18 cellular contexts compared by ENCODE assay signal in genomic region chr5:14443665-14444064, GRCh38.
A peak's percentile ranks its signal among the peaks of the same experiment; 100 is the strongest.
DNase-seq lines count a peak whose midpoint lies in the region; ATAC-seq and TF ChIP-seq lines count a peak whose summit lies in the region.
"Had no signal": no experiment of that assay in that cellular context is flagged by ENCODE, and none has a peak within 500 bp of the region (broad histone marks: within the 10 kb centered on the region; RNA-seq: fewer than 3 reads in every experiment).

No MANE protein-coding gene starts in this region.

- H3K9me3 ChIP-seq in PC-3 (ENCODE audit: low read length) (no peaks in the 10 kb centered on the region), mucosa of rectum (ENCODE audit: control insufficient read depth in 2 of 2, low read length in 2 of 2) (no peaks in the 10 kb centered on the region)

- no peaks in the 10 kb centered on the region for H4K20me1 ChIP-seq in PC-3 (ENCODE audit: low read length)

- H3K9me2 ChIP-seq in PC-3 (replicated peaks; ENCODE audit: low read length): no peaks in the 10 kb centered on the region

- H3K27ac ChIP-seq in ACC112 (ENCODE audit: low read depth, low read length) (peak overlapping the region; percentile 98), PC-3 (ENCODE audit: low read length) (peak overlapping the region; percentile 76), dorsolateral prefrontal cortex (peak overlapping the region in 28 of 59 donors; percentile 4 to 87 (median 42)), mucosa of rectum (ENCODE audit: low read depth in 2 of 2, low read length in 2 of 2) (peak overlapping the region; percentile 19 to 22)

- POLR2A ChIA-PET in PC-3 (lab: Charles Lee; ENCODE audit: unreplicated experiment): interaction anchor here (0.7 kb wide), 1 partner anchor 159 kb away, joined by 5 read pairs; no protein-coding TSS in a partner anchor

- peak overlapping the region; percentile 49; the same call in 1 of the 2 replicates for H3K9ac ChIP-seq in PC-3 (ENCODE audit: low read length)
- H3K9ac ChIP-seq in mucosa of rectum (ENCODE audit: low read depth in 1 of 2, low read length in 2 of 2): no peak overlapping the region

- H3K4me1 ChIP-seq in ACC112 (ENCODE audit: control insufficient read depth, insufficient read depth, low read length, unreplicated experiment) (peaks cover 80% of the 10 kb centered on the region), PC-3 (ENCODE audit: insufficient read depth, low read length) (peaks cover 38% of the 10 kb centered on the region), mucosa of rectum (ENCODE audit: control insufficient read depth in 2 of 2, insufficient read depth in 2 of 2, low read length in 2 of 2) (peaks cover 13 to 24% of the 10 kb centered on the region in 2 donors)

- DNase-seq in PC-3 (peak; percentile 31), dorsolateral prefrontal cortex (no peak), GDM1 (lab: John Stamatoyannopoulos, UW) (no peak), nucleus accumbens (lab: John Stamatoyannopoulos, UW) (no peak), NCI-H524 (lab: John Stamatoyannopoulos, UW) (no peak)
- DNase-seq: ACHN; activated T-cell treated with anti-CD3 and anti-CD28 coated beads for 4 hours; CD8-positive, alpha-beta memory T cell; head of caudate nucleus; islet precursor cell; NCI-H2081 treated with DMSO at 0.1 percent for 48 hours; NCI-H774; occipital lobe; stimulated activated naive B cell treated with anti-CD40 and anti-IgM and Interleukin-4, amounts not matched to agents 10 μg/mL and 1 μg/mL and 100 μg/mL, for 72 hours had no signal

- no peak overlapping the region for H2AFZ ChIP-seq in ACC112 (ENCODE audit: low read length, unreplicated experiment)
- no peak overlapping the region for H2AFZ ChIP-seq in PC-3 (ENCODE audit: low read length)

- H3K4me2 ChIP-seq in PC-3 (ENCODE audit: low read length): peak overlapping the region; percentile 48; the same call in 1 of the 2 replicates

- H3K4me3 ChIP-seq in ACC112 (ENCODE audit: low read depth, low read length) (peak overlapping the region; percentile 80), PC-3 (ENCODE audit: low read length) (no peak overlapping the region), dorsolateral prefrontal cortex (peak overlapping the region in 54 of 59 donors; percentile 2 to 76 (median 61)), mucosa of rectum (ENCODE audit: low read length in 2 of 2) (no peak overlapping the region)
- H3K4me3 ChIP-seq: skin epidermis had no signal

- H3K79me2 ChIP-seq in ACC112 (ENCODE audit: control insufficient read depth, insufficient read depth, low read length, unreplicated experiment) (peaks cover 81% of the 10 kb centered on the region), PC-3 (ENCODE audit: low read length) (peaks cover 75% of the 10 kb centered on the region)

- H3K36me3 ChIP-seq in ACC112 (ENCODE audit: insufficient read depth, low read length) (peaks cover 12% of the 10 kb centered on the region; the same call in 1 of the 2 replicates), PC-3 (ENCODE audit: low read depth, low read length) (peaks cover 35% of the 10 kb centered on the region), mucosa of rectum (ENCODE audit: control insufficient read depth in 2 of 2, insufficient read depth in 2 of 2, low read length in 2 of 2) (peaks cover 8 to 16% of the 10 kb centered on the region in 2 donors)

- BruUV-seq in PC-3 (replicated peaks; lab: Mats Ljungman, UMichigan): no TSS peak

- intact Hi-C loops in PC-3 (cut with micrococcal nuclease) (no loop called here), dorsolateral prefrontal cortex (cut with DNase I) (no loop called here)

- ATAC-seq in PC-3 (peak; percentile 29), HG02885 (IDR thresholded peaks at IDR 0.05; ENCODE audit: poor library complexity, unreplicated experiment) (no peak)
- ATAC-seq: stimulated activated naive B cell treated with anti-CD40 and anti-IgM and Interleukin-4, amounts not matched to agents 10 μg/mL and 1 μg/mL and 100 μg/mL, for 72 hours had no signal

- TF ChIP-seq CTCF in PC-3 (conservative IDR thresholded peaks at IDR 0.05; ENCODE audit: low read depth, low read length): no peak
- no peak for TF ChIP-seq CTCF in dorsolateral prefrontal cortex (IDR thresholded peaks at IDR 0.05 in 54 of 56, conservative IDR thresholded peaks at IDR 0.05 in 2 of 56; ENCODE audit: low read depth in 1 of 56, partially characterized antibody in 56 of 56)

- CTCF ChIA-PET in PC-3 (lab: Charles Lee): no interaction called here

- H3K27me3 ChIP-seq in ACC112 (ENCODE audit: insufficient read depth, low read length) (no peaks in the 10 kb centered on the region), PC-3 (ENCODE audit: low read length) (no peaks in the 10 kb centered on the region), dorsolateral prefrontal cortex (no peaks in the 10 kb centered on the region), mucosa of rectum (ENCODE audit: control insufficient read depth in 2 of 2, insufficient read depth in 2 of 2, low read length in 2 of 2) (no peaks in the 10 kb centered on the region)

- H3F3A ChIP-seq in PC-3 (ENCODE audit: low read length, unreplicated experiment): no peaks in the 10 kb centered on the region

Comparison
In these comparisons a context has a peak if more than half of its experiments do, and no peak if none do; other contexts are left out.
1. H3K4me3 ChIP-seq: peak in ACC112 (single experiment) and dorsolateral prefrontal cortex (54 of 59); none in PC-3 (single experiment) and mucosa of rectum (0 of 2).